In genomic region chr7:80309377-80309776, GRCh38 we compare ENCODE assay signal across 1 cellular context.
TF ChIP-seq lines count a peak whose summit lies in the region.

No MANE protein-coding gene starts in this region.

TF ChIP-seq in HCT116, 20 proteins besides CTCF, POLR2A, EP300 and RAD21 (continued from another document):
- TF ChIP-seq REST (IDR thresholded peaks at IDR 0.05; ENCODE audit: low read depth) = no peak
